Comparison of ENCODE assay signal across 8 cellular contexts in genomic region chr11:126332221-126332711, GRCh38. TPM values are rescaled to one million over a fixed set of nuclear protein-coding genes. Genes with fewer than 3 reads are reported as not detected.
DNase-seq lines count a peak whose midpoint lies in the region; ATAC-seq and TF ChIP-seq lines count a peak whose summit lies in the region.

No MANE protein-coding gene starts in this region.

- H3K27me3 Mint-ChIP-seq in neural progenitor cell (ENCODE audit: insufficient read depth, low read depth) = peaks cover 6% of the 10 kb centered on the region

- H3K36me3 ChIP-seq in MG63 = peaks cover 4% of the 10 kb centered on the region
- no peaks in the 10 kb centered on the region for H3K36me3 ChIP-seq in neural progenitor cell
- no peaks in the 10 kb centered on the region for H3K36me3 ChIP-seq in prostate gland

- intact Hi-C loops in prostate gland (cut with DNase I) = no loop called here

- H3K27ac ChIP-seq in C4-2B (peak overlapping the region; percentile 62), neural progenitor cell (no peak overlapping the region), prostate gland (no peak overlapping the region)

- H3K27me3 ChIP-seq in MG63 (no peaks in the 10 kb centered on the region), neural progenitor cell (no peaks in the 10 kb centered on the region), prostate gland (replicated peaks; ENCODE audit: insufficient read depth) (no peaks in the 10 kb centered on the region)

- 70% methylated on average over 5 of the region's 5 CpGs for WGBS in prostate gland

- H3K9ac ChIP-seq in neural progenitor cell = no peak overlapping the region

- TF ChIP-seq POLR2A in prostate gland (IDR thresholded peaks at IDR 0.05) = no peak

- TF ChIP-seq CTCF in C4-2B (conservative IDR thresholded peaks at IDR 0.05) (no peak), epithelial cell of esophagus (IDR thresholded peaks at IDR 0.05; ENCODE audit: insufficient read depth, low read depth, low read length, missing control alignments) (no peak), neural progenitor cell (IDR thresholded peaks at IDR 0.05) (no peak), prostate gland (IDR thresholded peaks at IDR 0.05) (no peak)

- ATAC-seq in HG02571 (IDR thresholded peaks at IDR 0.05; ENCODE audit: unreplicated experiment) (no peak), HG02610 (IDR thresholded peaks at IDR 0.05; ENCODE audit: unreplicated experiment) (no peak)

- H3K36me3 Mint-ChIP-seq in neural progenitor cell = peaks cover 6% of the 10 kb centered on the region

- H3K9me3 ChIP-seq in MG63 (no peaks in the 10 kb centered on the region), neural progenitor cell (ENCODE audit: low read depth) (no peaks in the 10 kb centered on the region), prostate gland (no peaks in the 10 kb centered on the region)

- peak overlapping the region; percentile 65 for H3K27ac Mint-ChIP-seq in neural progenitor cell

- H4K20me1 ChIP-seq in neural progenitor cell (ENCODE audit: low read depth) = no peaks in the 10 kb centered on the region

- DNase-seq in MG63 (peak; percentile 95), epithelial cell of esophagus (ENCODE audit: low read depth) (peak; percentile 79), neural progenitor cell (ENCODE audit: low spot score) (no peak), prostate gland (ENCODE audit: low spot score) (no peak)
- DNase-seq in stimulated activated CD4-positive, alpha-beta T cell treated with anti-CD3 and anti-CD28 coated beads, Interleukin-15, amount 100 ng/mL, for 24 hours = no peak

- no peak overlapping the region for H3K4me3 ChIP-seq in MG63
- H3K4me3 ChIP-seq in epithelial cell of esophagus (ENCODE audit: low read length) = no peak overlapping the region
- H3K4me3 ChIP-seq in neural progenitor cell = no peak overlapping the region
- no peak overlapping the region for H3K4me3 ChIP-seq in prostate gland

- no peak overlapping the region for H2AFZ ChIP-seq in neural progenitor cell (replicated peaks)

- H3K79me2 ChIP-seq in neural progenitor cell (ENCODE audit: low read depth) = no peaks in the 10 kb centered on the region

- H3K4me2 ChIP-seq in neural progenitor cell = no peak overlapping the region

- H3K4me3 Mint-ChIP-seq in neural progenitor cell = no peak overlapping the region

- H3K4me1 ChIP-seq in neural progenitor cell = peaks cover 7% of the 10 kb centered on the region
- H3K4me1 ChIP-seq in prostate gland (replicated peaks) = no peaks in the 10 kb centered on the region

- peaks cover 25% of the 10 kb centered on the region for H3K4me1 Mint-ChIP-seq in neural progenitor cell

- no peaks in the 10 kb centered on the region for H3K9me3 Mint-ChIP-seq in neural progenitor cell

- no peaks in the 10 kb centered on the region for H3F3A ChIP-seq in neural progenitor cell (ENCODE audit: low read depth)

RNA-seq across cellular contexts. Expression of gene ST3GAL4, which starts 23.2 kb away (rescaled TPM):
- total RNA-seq in MG63 (2014; rRNA removed; shearing (Covaris generic); ENCODE audit: low replicate concordance) = 44.1 and 57.9 TPM in 2 replicates
- 13.0 and 17.9 TPM in 2 replicates for total RNA-seq in neural progenitor cell (ENCODE audit: low replicate concordance)
- 100 to 1,000 TPM in 1 of 2 donors, 10 to 100 TPM in 1; 29.2 to 192 TPM for total RNA-seq in prostate gland

RNA-seq across cellular contexts. Expression of gene DCPS, which starts 28.4 kb away (rescaled TPM):
- total RNA-seq in MG63 (2014; rRNA removed; shearing (Covaris generic); ENCODE audit: low replicate concordance) = 27.9 and 31.4 TPM in 2 replicates
- total RNA-seq in neural progenitor cell (ENCODE audit: low replicate concordance) = 18.6 and 20.7 TPM in 2 replicates
- total RNA-seq in prostate gland = 10 to 100 TPM; 12.6 to 17.5 TPM

RNA-seq across cellular contexts. Expression of gene TIRAP, which starts 49.4 kb away (rescaled TPM):
- 2.6 and 3.6 TPM in 2 replicates for total RNA-seq in MG63 (2014; rRNA removed; shearing (Covaris generic); ENCODE audit: low replicate concordance)
- 4.6 and 5.3 TPM in 2 replicates for total RNA-seq in neural progenitor cell (ENCODE audit: low replicate concordance)
- total RNA-seq in prostate gland = 10 to 100 TPM; 15.2 to 19.9 TPM

Comparison
In these comparisons a context has a peak if more than half of its experiments do, and no peak if none do; other contexts are left out.
1. DNase-seq: peak in MG63 (single experiment) and epithelial cell of esophagus (single experiment); none in neural progenitor cell (single experiment), stimulated activated CD4-positive, alpha-beta T cell treated with anti-CD3 and anti-CD28 coated beads, Interleukin-15, amount 100 ng/mL, for 24 hours (single experiment) and prostate gland (single experiment).